Comparison of ENCODE assay signal across 4 cellular contexts in the genomic region with DNA sequence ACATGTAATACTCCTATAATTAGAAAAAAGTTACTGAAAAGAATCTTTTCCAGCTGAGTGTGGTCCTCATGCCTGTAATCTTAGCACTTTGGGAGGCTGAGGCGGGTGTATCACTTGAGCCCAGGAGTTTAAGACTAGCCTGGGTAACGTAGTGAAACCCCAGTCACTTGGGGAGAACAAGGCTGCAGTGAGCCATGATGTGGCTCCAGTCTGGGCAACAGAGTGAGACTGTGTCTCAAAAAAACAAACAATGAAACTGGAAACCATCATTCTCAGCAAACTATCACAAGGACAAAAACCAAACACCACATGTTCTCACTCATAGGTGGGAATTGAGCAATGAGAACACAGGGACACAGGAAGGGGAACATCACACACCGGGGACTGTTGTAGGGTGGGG. TPM values are rescaled to one million over a fixed set of nuclear protein-coding genes. Genes with fewer than 3 reads are reported as not detected.
"Had no signal": no experiment of that assay in that cellular context is flagged by ENCODE, and none has a peak within 500 bp of the region (broad histone marks: within the 10 kb centered on the region; RNA-seq: fewer than 3 reads in every experiment).

No MANE protein-coding gene starts in this region.

RNA-seq across cellular contexts. Expression of gene PEX5L, which starts 18.9 kb away (rescaled TPM):
- total RNA-seq: activated B cell treated with CpG ODN at 0.5 μM for 24 hours; activated CD8-positive, alpha-beta T cell treated with anti-CD3 and anti-CD28 coated beads for 36 hours; chondrocyte; dermis blood vessel endothelial cell had no signal
